In genomic region chr2:178114462-178114861, GRCh38 we compare ENCODE assay signal across 10 cellular contexts. TPM values are rescaled to one million over a fixed set of nuclear protein-coding genes. Genes with fewer than 3 reads are reported as not detected.
DNase-seq lines count a peak whose midpoint lies in the region; ATAC-seq, FAIRE-seq and TF ChIP-seq lines count a peak whose summit lies in the region.
"Had no signal": no experiment of that assay in that cellular context is flagged by ENCODE, and none has a peak within 500 bp of the region (broad histone marks: within the 10 kb centered on the region; RNA-seq: fewer than 3 reads in every experiment).

No MANE protein-coding gene starts in this region.

- H3K4me3 ChIP-seq in KMS-11 (IDR thresholded peaks at IDR 0.05; ENCODE audit: insufficient read depth, low read depth, low read length): peak overlapping the region; percentile 41
- no peak overlapping the region for H3K4me3 ChIP-seq in neural progenitor cell
- H3K4me3 ChIP-seq in dorsolateral prefrontal cortex: no peak overlapping the region

- H3K4me2 ChIP-seq in KMS-11 (peak overlapping the region; percentile 94), neural progenitor cell (no peak overlapping the region)

- no peak for TF ChIP-seq POLR2A in GM12891 (IDR thresholded peaks at IDR 0.05; ENCODE audit: low read depth, low read length)

- peaks cover 5% of the 10 kb centered on the region for H3F3A ChIP-seq in neural progenitor cell (ENCODE audit: low read depth)

- peaks cover 30% of the 10 kb centered on the region; the same call in 1 of the 2 replicates for H3K79me2 ChIP-seq in KMS-11 (ENCODE audit: insufficient read depth, low read depth)
- H3K79me2 ChIP-seq in neural progenitor cell (ENCODE audit: low read depth): peaks cover 5% of the 10 kb centered on the region

- DNase-seq in activated naive CD4-positive, alpha-beta T cell treated with anti-CD3 and anti-CD28 coated beads for 36 hours: no peak
- DNase-seq in activated naive CD4-positive, alpha-beta T cell treated with Interleukin-2 at 50 U/mL for 16 hours: no peak
- DNase-seq in neural progenitor cell (ENCODE audit: low spot score) (no peak), dorsolateral prefrontal cortex (no peak), GM12891 (ENCODE audit: insufficient read length, low spot score) (no peak)
- DNase-seq in NK-92 treated with Interleukin-12 subunit alpha and Interleukin-12 subunit beta, amount 100 ng/mL, for 24 hours (lab: John Stamatoyannopoulos, UW): no peak

- CTCF ChIA-PET in activated naive CD4-positive, alpha-beta T cell treated with anti-CD3 and anti-CD28 coated beads for 36 hours (lab: Charles Lee): interaction anchor here (0.7 to 1.9 kb wide), 5 partner anchors 9 to 1016 kb away, joined by 3 to 5 read pairs (median 3); no protein-coding TSS in a partner anchor

- peaks cover 3% of the 10 kb centered on the region for H3K36me3 Mint-ChIP-seq in activated naive CD4-positive, alpha-beta T cell treated with anti-CD3 and anti-CD28 coated beads for 36 hours (ENCODE audit: low read depth)
- no peaks in the 10 kb centered on the region for H3K36me3 Mint-ChIP-seq in neural progenitor cell

- H3K9me3 ChIP-seq in neural progenitor cell (ENCODE audit: low read depth): no peaks in the 10 kb centered on the region

- ATAC-seq in HG02678 (IDR thresholded peaks at IDR 0.05; ENCODE audit: unreplicated experiment): peak; percentile 43
- ATAC-seq: Panc1 had no signal

- intact Hi-C loops in activated naive CD4-positive, alpha-beta T cell treated with anti-CD3 and anti-CD28 coated beads for 36 hours (cut with micrococcal nuclease): loop anchor here (5.0 to 10.0 kb wide), 5 partner anchors 132 to 920 kb away; no protein-coding TSS in a partner anchor
- intact Hi-C loops in dorsolateral prefrontal cortex (cut with DNase I): loop anchor here (5.0 to 10.0 kb wide), 5 partner anchors 78 to 1890 kb away; partner anchors contain the start of genes OSBPL6 (in 2 of the 2) and CWC22 (in 1 of the 2)

- H3K27me3 ChIP-seq in KMS-11 (ENCODE audit: insufficient read depth, low read depth) (no peaks in the 10 kb centered on the region), neural progenitor cell (no peaks in the 10 kb centered on the region), dorsolateral prefrontal cortex (no peaks in the 10 kb centered on the region)

- H3K9ac ChIP-seq in KMS-11 (peak overlapping the region; percentile 29; the same call in 1 of the 2 replicates), neural progenitor cell (no peak overlapping the region)

- H3K36me3 ChIP-seq in KMS-11 (ENCODE audit: insufficient read depth) (no peaks in the 10 kb centered on the region), neural progenitor cell (no peaks in the 10 kb centered on the region)

- H3K4me1 Mint-ChIP-seq in activated naive CD4-positive, alpha-beta T cell treated with anti-CD3 and anti-CD28 coated beads for 36 hours (ENCODE audit: low read depth): peaks cover 36% of the 10 kb centered on the region
- H3K4me1 Mint-ChIP-seq in neural progenitor cell: peaks cover 11% of the 10 kb centered on the region

- FAIRE-seq in GM12891 (lab: Jason Lieb, UNC): no peak

- peak overlapping the region; percentile 47 for H3K27ac ChIP-seq in KMS-11
- H3K27ac ChIP-seq in neural progenitor cell: no peak overlapping the region
- H3K27ac ChIP-seq in dorsolateral prefrontal cortex: no peak overlapping the region

- TF ChIP-seq CTCF in KMS-11 (conservative IDR thresholded peaks at IDR 0.05; ENCODE audit: low read depth, low read length): no peak
- no peak for TF ChIP-seq CTCF in neural progenitor cell (IDR thresholded peaks at IDR 0.05)
- no peak for TF ChIP-seq CTCF in dorsolateral prefrontal cortex (IDR thresholded peaks at IDR 0.05 in 54 of 56, conservative IDR thresholded peaks at IDR 0.05 in 2 of 56; ENCODE audit: low read depth in 1 of 56, partially characterized antibody in 56 of 56)

- no peaks in the 10 kb centered on the region for H3K9me3 Mint-ChIP-seq in activated naive CD4-positive, alpha-beta T cell treated with anti-CD3 and anti-CD28 coated beads for 36 hours
- no peaks in the 10 kb centered on the region for H3K9me3 Mint-ChIP-seq in neural progenitor cell

- H3K4me3 Mint-ChIP-seq in activated naive CD4-positive, alpha-beta T cell treated with anti-CD3 and anti-CD28 coated beads for 36 hours: peak overlapping the region; percentile 29
- peak overlapping the region; percentile 59 for H3K4me3 Mint-ChIP-seq in neural progenitor cell

- H3K4me1 ChIP-seq in KMS-11 (ENCODE audit: low read depth, poor library complexity, severe bottlenecking) (peaks cover 26% of the 10 kb centered on the region), neural progenitor cell (peaks cover 5% of the 10 kb centered on the region)

- H3K27me3 Mint-ChIP-seq in activated naive CD4-positive, alpha-beta T cell treated with anti-CD3 and anti-CD28 coated beads for 36 hours (ENCODE audit: low read depth): no peaks in the 10 kb centered on the region
- H3K27me3 Mint-ChIP-seq in neural progenitor cell (ENCODE audit: insufficient read depth, low read depth): peaks cover 8% of the 10 kb centered on the region

- H2AFZ ChIP-seq in KMS-11 (ENCODE audit: low read depth): no peak overlapping the region
- no peak overlapping the region for H2AFZ ChIP-seq in neural progenitor cell (replicated peaks)

- H3K27ac Mint-ChIP-seq in activated naive CD4-positive, alpha-beta T cell treated with anti-CD3 and anti-CD28 coated beads for 36 hours: no peak overlapping the region
- H3K27ac Mint-ChIP-seq in neural progenitor cell: no peak overlapping the region

- no peaks in the 10 kb centered on the region for H4K20me1 ChIP-seq in KMS-11 (ENCODE audit: insufficient read depth)
- no peaks in the 10 kb centered on the region for H4K20me1 ChIP-seq in neural progenitor cell (ENCODE audit: low read depth)

TF ChIP-seq in GM12891, 5 proteins besides CTCF, POLR2A, EP300 and RAD21:
- TF ChIP-seq SPI1 (IDR thresholded peaks at IDR 0.05; ENCODE audit: low read depth, low read length): no peak
- TF ChIP-seq PAX5 (IDR thresholded peaks at IDR 0.05; ENCODE audit: insufficient read depth, low read length, severe bottlenecking): no peak
- no peak for TF ChIP-seq POU2F2 (IDR thresholded peaks at IDR 0.05; ENCODE audit: low read depth, low read length)
- no peak for TF ChIP-seq TAF1 (IDR thresholded peaks at IDR 0.05; ENCODE audit: low read depth, low read length)
- no peak for TF ChIP-seq POLR2AphosphoS5 (IDR thresholded peaks at IDR 0.05; ENCODE audit: low read depth, low read length)

RNA-seq across cellular contexts. Expression of gene RBM45, which starts 2.2 kb away (rescaled TPM):
- total RNA-seq in activated naive CD4-positive, alpha-beta T cell treated with anti-CD3 and anti-CD28 coated beads for 36 hours: 1 to 10 TPM; 5.7 to 5.8 TPM
- total RNA-seq in neural progenitor cell (ENCODE audit: low replicate concordance) (12.6 and 23.0 TPM in 2 replicates), dorsolateral prefrontal cortex (10 to 100 TPM in 119 of 120 experiments, 1 to 10 TPM in 1; 9.7 to 27.0 (median 17.0) TPM)
- polyA plus RNA-seq in GM12891 (2012; ENCODE audit: low read depth, missing spikeins): 9.5 TPM

RNA-seq across cellular contexts. Expression of gene PDE11A, which starts 41.9 kb away (rescaled TPM):
- total RNA-seq in activated naive CD4-positive, alpha-beta T cell treated with anti-CD3 and anti-CD28 coated beads for 36 hours: not detected
- total RNA-seq in neural progenitor cell (ENCODE audit: low replicate concordance) (0.13 and 0.62 TPM in 2 replicates), dorsolateral prefrontal cortex (1 to 10 TPM in 92 of 120 experiments, under 1 TPM in 28; 0.43 to 5.6 (median 1.6) TPM)
- polyA plus RNA-seq in GM12891 (2012; ENCODE audit: low read depth, missing spikeins): not detected
- total RNA-seq: activated CD8-positive, alpha-beta memory T cell treated with anti-CD3 and anti-CD28 coated beads for 36 hours had no signal
